ENCODE assay signal across 11 cellular contexts in genomic region chr16:64455275-64455674, GRCh38.
A peak's percentile ranks its signal among the peaks of the same experiment; 100 is the strongest.
DNase-seq lines count a peak whose midpoint lies in the region; ATAC-seq, FAIRE-seq and TF ChIP-seq lines count a peak whose summit lies in the region.
"Had no signal": no experiment of that assay in that cellular context is flagged by ENCODE, and none has a peak within 500 bp of the region (broad histone marks: within the 10 kb centered on the region; RNA-seq: fewer than 3 reads in every experiment).

No MANE protein-coding gene starts in this region.

- TF ChIP-seq POLR2A in GM12878 (IDR thresholded peaks at IDR 0.05; ENCODE audit: low read depth, low read length) (no peak), spleen (IDR thresholded peaks at IDR 0.05) (no peak)

- in situ Hi-C loops in GM12878 (cut with MboI), result no loop called here

- H3K4me1 ChIP-seq in BE2C, result peaks cover 8% of the 10 kb centered on the region
- no peaks in the 10 kb centered on the region for H3K4me1 ChIP-seq in GM12878 (ENCODE audit: control insufficient read depth, insufficient read depth, low read length)
- no peaks in the 10 kb centered on the region for H3K4me1 ChIP-seq in kidney (ENCODE audit: control insufficient read depth in 1 of 2, insufficient read depth in 1 of 2, low read depth in 1 of 2, low read length in 2 of 2)
- H3K4me1 ChIP-seq in spleen, result no peaks in the 10 kb centered on the region

- DNase-seq in BE2C (no peak), HT1080 (ENCODE audit: low read depth) (peak; percentile 50), GM12878 (ENCODE audit: low read depth, low spot score) (no peak), kidney (no peak), spleen (no peak), NCI-H526 (lab: John Stamatoyannopoulos, UW) (no peak), NCI-H2029 treated with DMSO at 0.1 percent for 48 hours (lab: John Stamatoyannopoulos, UW) (no peak)
- DNase-seq: effector CD8-positive, alpha-beta T cell; NCI-H1105; stimulated activated naive CD4-positive, alpha-beta T cell had no signal

- ATAC-seq in GM12878, result 0 out of 3 replicates have a peak, but pooled peaks have one; percentile 22
- ATAC-seq in GM19328 (IDR thresholded peaks at IDR 0.05; ENCODE audit: unreplicated experiment), result no peak

- intact Hi-C loops in GM12878 (cut with micrococcal nuclease; ENCODE audit: unreplicated experiment), result no loop called here
- intact Hi-C loops in kidney (cut with DNase I), result no loop called here
- intact Hi-C loops in spleen (cut with DNase I; ENCODE audit: low total_unique reads), result no loop called here

- POLR2A ChIA-PET in GM12878 (lab: Charles Lee), result no interaction called here

- no peaks in the 10 kb centered on the region for H3K27me3 ChIP-seq in BE2C
- H3K27me3 ChIP-seq in GM12878 (replicated peaks in 1 of 2; ENCODE audit: control insufficient read depth in 2 of 2, insufficient read depth in 2 of 2, low read length in 1 of 2), result no peaks in the 10 kb centered on the region
- H3K27me3 ChIP-seq in spleen (replicated peaks in 1 of 7), result no peaks in the 10 kb centered on the region

- no peaks in the 10 kb centered on the region for H3K79me2 ChIP-seq in GM12878 (ENCODE audit: control insufficient read depth, insufficient read depth, low read length)

- 6% methylated on average over 1 of the region's 1 CpG for WGBS in GM12878 (ENCODE audit: insufficient coverage, insufficient replicate concordance, low lambda C conversion rate, missing lambda C conversion rate)
- WGBS in spleen, 5 donors, result 71 to 79% (median 74%) methylated on average over 1 of the region's 1 CpG

- SMC1A ChIA-PET in GM12878 (lab: Charles Lee; ENCODE audit: uncharacterized antibody, unreplicated experiment), result interaction anchor here (1.1 to 1.6 kb wide), 2 partner anchors 37 to 93 kb away, joined by 3 to 4 read pairs; no protein-coding TSS in a partner anchor

- no peak overlapping the region for H3K4me2 ChIP-seq in GM12878 (ENCODE audit: control insufficient read depth, insufficient read depth)

- TF ChIP-seq CTCF in BE2C (IDR thresholded peaks at IDR 0.05; ENCODE audit: low read depth, low read length) (peak; percentile 28; the same call in 1 of the 2 replicates), GM12878 (IDR thresholded peaks at IDR 0.05 in 2 of 3, conservative IDR thresholded peaks at IDR 0.05 in 1 of 3; ENCODE audit: control insufficient read depth in 2 of 3, extremely low read depth in 1 of 3, insufficient read depth in 1 of 3, low read depth in 3 of 3, low read length in 3 of 3) (no peak; a peak in 1 of 6 replicates), kidney (IDR thresholded peaks at IDR 0.05; ENCODE audit: borderline replicate concordance, extremely low read depth, insufficient read depth) (no peak), spleen (IDR thresholded peaks at IDR 0.05 in 8 of 11, conservative IDR thresholded peaks at IDR 0.05 in 3 of 11) (no peak)

- RAD21 ChIA-PET in GM12878 (lab: Charles Lee; ENCODE audit: unreplicated experiment), result no interaction called here

- FAIRE-seq in GM12878 (lab: Jason Lieb, UNC), result no peak
- FAIRE-seq in kidney (lab: Jason Lieb, UNC), result peak; percentile 44

- no peaks in the 10 kb centered on the region for H3K9me3 ChIP-seq in BE2C
- H3K9me3 ChIP-seq in GM12878 (replicated peaks; ENCODE audit: control insufficient read depth, insufficient read depth, low read length), result no peaks in the 10 kb centered on the region
- H3K9me3 ChIP-seq in kidney (ENCODE audit: control insufficient read depth in 1 of 2, low read length in 2 of 2), result no peaks in the 10 kb centered on the region
- H3K9me3 ChIP-seq in spleen, result peaks cover 0 to 14% (median 0%) of the 10 kb centered on the region in 8 donors

- TF ChIP-seq EP300 in GM12878 (IDR thresholded peaks at IDR 0.05; ENCODE audit: borderline replicate concordance in 1 of 2, control insufficient read depth in 1 of 2, low read depth in 2 of 2, low read length in 2 of 2), result no peak

- H3K27ac ChIP-seq in GM12878 (ENCODE audit: control insufficient read depth, insufficient read depth), result no peak overlapping the region
- no peak overlapping the region for H3K27ac ChIP-seq in kidney (ENCODE audit: low read depth in 2 of 2, low read length in 2 of 2)
- H3K27ac ChIP-seq in spleen, result no peak overlapping the region

- H3K4me3 ChIP-seq in BE2C (ENCODE audit: low read depth, low read length) (no peak overlapping the region), GM12878 (no peak overlapping the region), kidney (ENCODE audit: low read length in 2 of 2) (no peak overlapping the region), spleen (no peak overlapping the region)

- no peak for TF ChIP-seq RAD21 in GM12878 (IDR thresholded peaks at IDR 0.05; ENCODE audit: insufficient read depth, low read depth, low read length)

- BruUV-seq in GM12878 (replicated peaks; lab: Mats Ljungman, UMichigan), result no TSS peak

- no peaks in the 10 kb centered on the region for H3K36me3 ChIP-seq in BE2C
- H3K36me3 ChIP-seq in GM12878 (ENCODE audit: control insufficient read depth in 2 of 2, insufficient read depth in 2 of 2, low read length in 1 of 2), result no peaks in the 10 kb centered on the region
- H3K36me3 ChIP-seq in kidney (ENCODE audit: control insufficient read depth in 1 of 2, insufficient read depth in 2 of 2, low read length in 2 of 2), result no peaks in the 10 kb centered on the region
- no peaks in the 10 kb centered on the region for H3K36me3 ChIP-seq in spleen

- CTCF ChIA-PET in GM12878 (lab: Yijun Ruan, JAX), result no interaction called here

- H4K20me1 ChIP-seq in GM12878 (ENCODE audit: control insufficient read depth, insufficient read depth), result no peaks in the 10 kb centered on the region

- H2AFZ ChIP-seq in GM12878 (ENCODE audit: control insufficient read depth, low read depth, low read length), result no peak overlapping the region

- H3K9ac ChIP-seq in GM12878 (ENCODE audit: control insufficient read depth, insufficient read depth, low read length) (no peak overlapping the region), kidney (ENCODE audit: low read length in 2 of 2) (no peak overlapping the region)

TF ChIP-seq in GM12878, 131 proteins besides CTCF, POLR2A, EP300 and RAD21 (continues in another document):
- no peak for TF ChIP-seq ATF2 (IDR thresholded peaks at IDR 0.05; ENCODE audit: low read length)
- TF ChIP-seq EED (IDR thresholded peaks at IDR 0.05; ENCODE audit: low read depth), result no peak
- no peak for TF ChIP-seq GATAD2B (conservative IDR thresholded peaks at IDR 0.05; ENCODE audit: low read depth)
- no peak for TF ChIP-seq SUPT20H (IDR thresholded peaks at IDR 0.05; ENCODE audit: borderline replicate concordance, control insufficient read depth, low read depth, low read length)
- TF ChIP-seq NR2C1 (IDR thresholded peaks at IDR 0.05), result no peak
- no peak for TF ChIP-seq NFIC (IDR thresholded peaks at IDR 0.05; ENCODE audit: low read depth, low read length)
- TF ChIP-seq SREBF2 (IDR thresholded peaks at IDR 0.05; ENCODE audit: low read length), result no peak
- no peak for TF ChIP-seq CEBPB (IDR thresholded peaks at IDR 0.05; ENCODE audit: borderline replicate concordance in 1 of 2, low read depth in 2 of 2, low read length in 2 of 2)
- TF ChIP-seq ZBTB40 (IDR thresholded peaks at IDR 0.05; ENCODE audit: borderline replicate concordance), result no peak
- TF ChIP-seq CHD4 (IDR thresholded peaks at IDR 0.05), result no peak
- no peak for TF ChIP-seq TARDBP (IDR thresholded peaks at IDR 0.05; ENCODE audit: borderline replicate concordance)
- no peak for TF ChIP-seq CREB1 (IDR thresholded peaks at IDR 0.05; ENCODE audit: low read depth)
- TF ChIP-seq MTA3 (IDR thresholded peaks at IDR 0.05; ENCODE audit: borderline replicate concordance, low read length), result no peak
- TF ChIP-seq NR2F1 (conservative IDR thresholded peaks at IDR 0.05), result no peak
